In the genomic region with DNA sequence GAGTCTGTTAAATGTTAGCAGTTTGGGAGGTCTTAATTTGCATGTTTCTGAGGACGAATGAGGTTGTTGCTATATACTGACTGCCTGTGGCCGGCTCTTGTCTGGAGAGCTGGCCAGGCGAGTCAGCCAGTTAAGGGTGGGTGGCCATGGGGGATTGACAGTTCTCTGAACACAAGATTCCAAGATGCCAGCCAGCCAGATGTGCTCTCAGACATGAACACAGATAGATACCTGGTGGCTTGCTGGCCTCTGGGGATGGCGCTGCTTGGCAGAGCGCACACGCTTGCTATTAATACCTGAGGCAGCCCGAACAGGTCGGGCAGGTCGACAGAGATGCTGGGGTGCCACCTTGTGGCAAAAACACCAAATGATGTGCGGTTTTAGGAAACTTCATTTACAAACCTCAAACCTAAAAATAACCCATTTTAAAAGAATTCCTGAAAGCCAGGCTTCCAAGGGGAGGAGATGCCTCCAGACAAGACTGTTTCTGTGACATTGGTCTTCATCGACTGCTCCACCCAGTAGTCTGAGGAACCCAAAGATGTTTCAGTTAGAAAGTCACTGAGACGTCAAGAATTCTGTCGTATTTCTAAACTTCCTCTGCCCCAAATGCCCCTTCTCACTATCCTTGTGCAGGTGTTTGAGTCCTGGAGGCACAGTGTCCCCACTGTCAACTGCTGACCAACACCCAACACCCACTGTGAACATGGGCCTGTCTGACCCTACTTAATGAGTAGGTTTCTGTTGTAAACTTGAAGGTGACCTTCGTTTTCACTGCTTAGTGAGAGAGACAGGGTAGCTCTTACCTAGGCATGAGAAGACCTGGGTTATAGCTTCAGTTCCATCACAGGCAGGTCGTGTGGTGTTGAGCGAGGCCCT, we compare ENCODE assay signal across 8 cellular contexts.
DNase-seq lines count a peak whose midpoint lies in the region; ATAC-seq and TF ChIP-seq lines count a peak whose summit lies in the region.

No MANE protein-coding gene starts in this region.

- peak; percentile 95 for ATAC-seq in GM23338
- no peak for ATAC-seq in HG02884 (IDR thresholded peaks at IDR 0.05; ENCODE audit: unreplicated experiment)

- H3K27ac ChIP-seq in GM23338 (ENCODE audit: low read depth) (no peak overlapping the region), colonic mucosa (no peak overlapping the region)

- DNase-seq in EL (peak; percentile 49), GM23338 (ENCODE audit: low spot score) (peak; percentile 88), NCI-H146 treated with DMSO at 0.1 percent for 48 hours (lab: John Stamatoyannopoulos, UW; ENCODE audit: unreplicated experiment) (peak; percentile 39), colonic mucosa (peak; percentile 69), lung microvascular endothelial cell (ENCODE audit: low read depth in 2 of 2) (peak; percentile 50 to 75)
- peak; percentile 82 for DNase-seq in activated CD4-positive, alpha-beta T cell treated with anti-CD3 and anti-CD28 coated beads for 48 hours
- peak; percentile 38 to 47 for DNase-seq in stimulated activated CD8-positive, alpha-beta memory T cell treated with anti-CD3 and anti-CD28 coated beads, Interleukin-2, amount 100 ng/mL, for 1 hour (ENCODE audit: low read depth in 2 of 2)

- no peaks in the 10 kb centered on the region for H3K79me2 ChIP-seq in GM23338 (replicated peaks; ENCODE audit: insufficient read depth)

- no peak overlapping the region for H3K9ac ChIP-seq in colonic mucosa (ENCODE audit: low read depth in 2 of 2, low read length in 2 of 2)

- H3K9me2 ChIP-seq in GM23338 (ENCODE audit: insufficient read depth) = no peaks in the 10 kb centered on the region

- H3K4me2 ChIP-seq in GM23338 = no peak overlapping the region

- H3K4me3 Mint-ChIP-seq in GM23338 = no peak overlapping the region

- H3K9me3 Mint-ChIP-seq in GM23338 = no peaks in the 10 kb centered on the region

- H3K36me3 ChIP-seq in GM23338 (ENCODE audit: insufficient read depth) (no peaks in the 10 kb centered on the region), colonic mucosa (no peaks in the 10 kb centered on the region)

- peak; percentile 88 to 95 for TF ChIP-seq CTCF in GM23338 (conservative IDR thresholded peaks at IDR 0.05; ENCODE audit: low read depth in 2 of 2)
- TF ChIP-seq CTCF in colonic mucosa (IDR thresholded peaks at IDR 0.05) = peak; percentile 58

- no peaks in the 10 kb centered on the region for H3F3A ChIP-seq in GM23338 (replicated peaks; ENCODE audit: low read depth)

- no peaks in the 10 kb centered on the region for H3K4me1 Mint-ChIP-seq in GM23338

- peaks cover 4% of the 10 kb centered on the region; the same call in 1 of the 2 replicates for H4K20me1 ChIP-seq in GM23338 (replicated peaks; ENCODE audit: insufficient read depth)

- no peak overlapping the region for H2AFZ ChIP-seq in GM23338

- H3K4me1 ChIP-seq in GM23338 (ENCODE audit: insufficient read depth) = 0 out of 2 replicates have a peak, but pooled peaks cover 5% of the 10 kb centered on the region
- H3K4me1 ChIP-seq in colonic mucosa = no peaks in the 10 kb centered on the region

- H3K27me3 Mint-ChIP-seq in GM23338 (ENCODE audit: insufficient read depth, low read depth, poor library complexity) = peaks cover 2% of the 10 kb centered on the region

- no peak overlapping the region for H3K27ac Mint-ChIP-seq in GM23338

- intact Hi-C loops in colonic mucosa (cut with DNase I) = loop anchor here (2.0 to 5.0 kb wide), 2 partner anchors 153 to 232 kb away; partner anchors contain the start of gene CYP17A1

- no peaks in the 10 kb centered on the region for H3K9me3 ChIP-seq in colonic mucosa

- H3K4me3 ChIP-seq in GM23338 (no peak overlapping the region), colonic mucosa (no peak overlapping the region)

- no peaks in the 10 kb centered on the region for H3K36me3 Mint-ChIP-seq in GM23338 (ENCODE audit: low read depth)

- H3K27me3 ChIP-seq in GM23338 (ENCODE audit: insufficient read depth) (no peaks in the 10 kb centered on the region), colonic mucosa (no peaks in the 10 kb centered on the region)

TF ChIP-seq in GM23338, 12 proteins besides CTCF, POLR2A, EP300 and RAD21:
- no peak for TF ChIP-seq CREB1 (CRISPR knock-in tag; IDR thresholded peaks at IDR 0.05; ENCODE audit: low read depth)
- TF ChIP-seq ETS1 (IDR thresholded peaks at IDR 0.05) = no peak
